ENCODE assay signal across 23 cellular contexts in the genomic region with DNA sequence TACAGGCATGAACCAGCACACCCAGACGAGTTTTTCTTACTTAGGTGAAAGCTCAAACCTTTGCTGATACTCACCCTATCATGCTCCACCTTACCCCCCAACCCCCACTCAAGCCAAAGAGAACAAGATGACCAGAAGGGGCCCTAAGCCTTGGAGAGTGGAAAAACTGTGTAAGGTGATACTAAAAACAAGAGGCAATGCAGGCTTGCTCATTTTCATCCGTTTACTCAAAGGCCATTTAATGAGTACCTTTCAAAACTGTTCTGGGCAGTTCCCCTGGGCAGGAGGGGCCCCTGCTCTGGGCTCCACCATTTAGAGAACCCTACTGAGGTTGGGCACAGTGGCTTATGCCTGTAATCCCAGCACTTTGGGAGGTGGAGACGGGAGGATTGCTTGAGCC. TPM values are rescaled to one million over a fixed set of nuclear protein-coding genes. Genes with fewer than 3 reads are reported as not detected.
"Had no signal": no experiment of that assay in that cellular context is flagged by ENCODE, and none has a peak within 500 bp of the region (broad histone marks: within the 10 kb centered on the region; RNA-seq: fewer than 3 reads in every experiment).

No MANE protein-coding gene starts in this region.

- H3K4me3 Mint-ChIP-seq: activated naive CD8-positive, alpha-beta T cell; activated T-helper 17 cell treated with anti-CD3 and anti-CD28 coated beads, Interleukin-2, amount 50 U/mL, for 72 hours; central memory CD8-positive, alpha-beta T cell; memory B cell had no signal

- H3K36me3 ChIP-seq: adrenal gland, neutrophil, pancreas, upper lobe of right lung had no signal

- H3K27ac Mint-ChIP-seq: activated naive CD8-positive, alpha-beta T cell; activated T-helper 17 cell treated with anti-CD3 and anti-CD28 coated beads, Interleukin-2, amount 50 U/mL, for 72 hours; memory B cell; naive B cell had no signal

- FAIRE-seq: astrocyte, keratinocyte, pancreas, small intestine had no signal

- H3K4me1 ChIP-seq: pancreas had no signal

- H3K4me1 Mint-ChIP-seq: activated T-helper 17 cell treated with anti-CD3 and anti-CD28 coated beads, Interleukin-2, amount 50 U/mL, for 72 hours; central memory CD8-positive, alpha-beta T cell; memory B cell had no signal

- H3K9me3 ChIP-seq: adrenal gland, heart right ventricle, mucosa of descending colon, neutrophil, pancreas, upper lobe of right lung had no signal

- H3K9me3 Mint-ChIP-seq: activated T-helper 17 cell treated with anti-CD3 and anti-CD28 coated beads, Interleukin-2, amount 50 U/mL, for 72 hours; central memory CD8-positive, alpha-beta T cell; memory B cell; naive B cell had no signal

- DNase-seq: activated T-cell treated with anti-CD3 and anti-CD28 coated beads, Interleukin-2, amount 50 U/mL, for 1 hour; adrenal gland; cortex of kidney; foreskin fibroblast; heart right ventricle; left colon; naive B cell; pancreas; small intestine; stimulated activated CD4-positive, alpha-beta T cell treated with anti-CD3 and anti-CD28 coated beads, Interleukin-15, amount 100 ng/mL, for 24 hours; stimulated activated CD4-positive, alpha-beta T cell treated with anti-CD3 and anti-CD28 coated beads, Interleukin-4, amount 100 ng/mL, for 1 hour; stimulated activated naive CD4-positive, alpha-beta T cell; T-helper 9 cell; upper lobe of right lung had no signal

- H3K36me3 Mint-ChIP-seq: activated naive CD8-positive, alpha-beta T cell; memory B cell; naive B cell had no signal

- ATAC-seq: activated T-helper 17 cell treated with anti-CD3 and anti-CD28 coated beads, Interleukin-2, amount 50 U/mL, for 72 hours; heart right ventricle; left colon; mucosa of descending colon; pancreas; sciatic nerve; upper lobe of right lung had no signal

- H3K27me3 Mint-ChIP-seq: activated naive CD8-positive, alpha-beta T cell had no signal

- H3K4me3 ChIP-seq: adrenal gland, heart right ventricle, mucosa of descending colon, pancreas, upper lobe of right lung had no signal

- H3K27me3 ChIP-seq: adrenal gland, pancreas, upper lobe of right lung had no signal

- H3K27ac ChIP-seq: adrenal gland, heart right ventricle, neutrophil, pancreas, upper lobe of right lung had no signal

RNA-seq across cellular contexts. Expression of gene LTK, which starts 52.1 kb away (rescaled TPM):
- polyA plus RNA-seq: keratinocyte had no signal
